In genomic region chr1:160774886-160775719, GRCh38 we compare ENCODE assay signal across 23 cellular contexts. TPM values are rescaled to one million over a fixed set of nuclear protein-coding genes. Genes with fewer than 3 reads are reported as not detected.
DNase-seq lines count a peak whose midpoint lies in the region; ATAC-seq and TF ChIP-seq lines count a peak whose summit lies in the region.
"Had no signal": no experiment of that assay in that cellular context is flagged by ENCODE, and none has a peak within 500 bp of the region (broad histone marks: within the 10 kb centered on the region; RNA-seq: fewer than 3 reads in every experiment).

No MANE protein-coding gene starts in this region.

- H3K4me1 Mint-ChIP-seq in T-helper 2 cell treated with Interferon-gamma antibody and Interleukin-4, amounts not matched to agents 5 μg/mL and 100 μg/mL, for 36 hours (ENCODE audit: low read depth) = peaks cover 19% of the 10 kb centered on the region
- H3K4me1 Mint-ChIP-seq in activated CD8-positive, alpha-beta T cell treated with anti-CD3 and anti-CD28 coated beads for 36 hours (ENCODE audit: low read depth) = peaks cover 62% of the 10 kb centered on the region
- H3K4me1 Mint-ChIP-seq in naive B cell = peaks cover 32 to 51% (median 43%) of the 10 kb centered on the region in 3 donors

- H3K27ac Mint-ChIP-seq in T-helper 2 cell treated with Interferon-gamma antibody and Interleukin-4, amounts not matched to agents 5 μg/mL and 100 μg/mL, for 36 hours = peak overlapping the region; percentile 39
- H3K27ac Mint-ChIP-seq in activated CD8-positive, alpha-beta T cell treated with anti-CD3 and anti-CD28 coated beads for 36 hours = peak overlapping the region; percentile 69
- H3K27ac Mint-ChIP-seq in naive B cell = peak overlapping the region; percentile 24 to 98 (median 87)
- H3K27ac Mint-ChIP-seq: endodermal cell had no signal

- H3K4me3 Mint-ChIP-seq in T-helper 2 cell treated with Interferon-gamma antibody and Interleukin-4, amounts not matched to agents 5 μg/mL and 100 μg/mL, for 36 hours = no peak overlapping the region
- peak overlapping the region; percentile 1 for H3K4me3 Mint-ChIP-seq in activated CD8-positive, alpha-beta T cell treated with anti-CD3 and anti-CD28 coated beads for 36 hours
- H3K4me3 Mint-ChIP-seq in naive B cell = peak overlapping the region in 2 of 8 donors; percentile 21 to 78
- H3K4me3 Mint-ChIP-seq: CD4-positive, alpha-beta memory T cell; endodermal cell had no signal

- H3K36me3 ChIP-seq in BLaER1 treated with 17β-estradiol and CSF1 and Interleukin-3, amounts not matched to agents 10 nM and 100 nM = no peaks in the 10 kb centered on the region

- peak; percentile 78 for ATAC-seq in activated CD8-positive, alpha-beta T cell treated with anti-CD3 and anti-CD28 coated beads for 36 hours
- no peak for ATAC-seq in naive B cell (ENCODE audit: low read depth in 2 of 2)
- ATAC-seq: A549, mucosa of descending colon had no signal

- CTCF ChIA-PET in activated CD8-positive, alpha-beta T cell treated with anti-CD3 and anti-CD28 coated beads for 36 hours (lab: Charles Lee) = interaction anchor here (0.9 to 11.1 kb wide), 15 partner anchors 7 to 178 kb away, joined by 3 to 186 read pairs (median 29); partner anchors contain the start of genes ITLN2, LY9 and SLAMF7

- H3K9ac ChIP-seq in BLaER1 treated with 17β-estradiol and CSF1 and Interleukin-3, amounts not matched to agents 10 nM and 100 nM = peak overlapping the region in 6 of 11 experiments; percentile 4 to 56 (median 32); a peak in 10 of 22 replicates

- no peaks in the 10 kb centered on the region for H4K20me1 ChIP-seq in BLaER1 treated with 17β-estradiol and CSF1 and Interleukin-3, amounts not matched to agents 10 nM and 100 nM

- no peak for TF ChIP-seq CTCF in activated CD8-positive, alpha-beta T cell treated with anti-CD3 and anti-CD28 coated beads for 36 hours (IDR thresholded peaks at IDR 0.05)

- H3K4me2 ChIP-seq in BLaER1 treated with 17β-estradiol and CSF1 and Interleukin-3, amounts not matched to agents 10 nM and 100 nM = peak overlapping the region; percentile 49 to 89 (median 72)
- H3K4me2 ChIP-seq: A549 had no signal

- H3K27ac ChIP-seq in BLaER1 treated with 17β-estradiol and CSF1 and Interleukin-3, amounts not matched to agents 10 nM and 100 nM = peak overlapping the region in 9 of 11 experiments; percentile 6 to 76 (median 67); a peak in 16 of 22 replicates
- H3K27ac ChIP-seq: A549, HL-60 had no signal

- H3K4me3 ChIP-seq in BLaER1 treated with 17β-estradiol and CSF1 and Interleukin-3, amounts not matched to agents 10 nM and 100 nM = peak overlapping the region in 2 of 10 experiments; percentile 3 to 26; a peak in 3 of 20 replicates
- H3K4me3 ChIP-seq: A549, mucosa of descending colon had no signal

- no peak for DNase-seq in T-helper 2 cell treated with Interferon-gamma antibody and Interleukin-4, amounts not matched to agents 5 μg/mL and 100 μg/mL, for 36 hours (ENCODE audit: low spot score)
- DNase-seq in T-helper 2 cell (no peak), naive B cell (no peak), SHP77 treated with DMSO at 0.1 percent for 48 hours (lab: John Stamatoyannopoulos, UW) (no peak), DMS79 (lab: John Stamatoyannopoulos, UW) (no peak)
- peak; percentile 59 for DNase-seq in activated CD8-positive, alpha-beta T cell treated with anti-CD3 and anti-CD28 coated beads for 36 hours
- no peak for DNase-seq in activated CD4-positive, CD25-positive, alpha-beta regulatory T cell (lab: John Stamatoyannopoulos, UW)
- DNase-seq: anterior cingulate cortex; CD4-positive, alpha-beta memory T cell; EL; endodermal cell; hippocampal formation; KG1; mucosa of descending colon; NCI-H1105; RPMI8226; stimulated activated CD4-positive, alpha-beta T cell treated with anti-CD3 and anti-CD28 coated beads, Interleukin-4, amount 100 ng/mL, for 1 hour; trophoblast cell had no signal

- no peaks in the 10 kb centered on the region for H3K9me3 Mint-ChIP-seq in T-helper 2 cell treated with Interferon-gamma antibody and Interleukin-4, amounts not matched to agents 5 μg/mL and 100 μg/mL, for 36 hours
- H3K9me3 Mint-ChIP-seq in activated CD8-positive, alpha-beta T cell treated with anti-CD3 and anti-CD28 coated beads for 36 hours = no peaks in the 10 kb centered on the region
- H3K9me3 Mint-ChIP-seq in naive B cell = peaks cover 0 to 2% (median 0%) of the 10 kb centered on the region in 7 donors
- H3K9me3 Mint-ChIP-seq: CD4-positive, alpha-beta memory T cell had no signal

- H3K36me3 Mint-ChIP-seq in T-helper 2 cell treated with Interferon-gamma antibody and Interleukin-4, amounts not matched to agents 5 μg/mL and 100 μg/mL, for 36 hours (ENCODE audit: low read depth) = no peaks in the 10 kb centered on the region
- H3K36me3 Mint-ChIP-seq in activated CD8-positive, alpha-beta T cell treated with anti-CD3 and anti-CD28 coated beads for 36 hours (ENCODE audit: low read depth) = no peaks in the 10 kb centered on the region
- peaks cover 0 to 26% of the 10 kb centered on the region in 2 donors for H3K36me3 Mint-ChIP-seq in naive B cell
- H3K36me3 Mint-ChIP-seq: CD4-positive, alpha-beta memory T cell had no signal

- intact Hi-C loops in activated CD8-positive, alpha-beta T cell treated with anti-CD3 and anti-CD28 coated beads for 36 hours (cut with micrococcal nuclease) = loop anchor here (5.0 kb wide), 2 partner anchors 37 to 177 kb away; partner anchors contain the start of gene ITLN2

- no peaks in the 10 kb centered on the region for H3K9me3 ChIP-seq in BLaER1 treated with 17β-estradiol and CSF1 and Interleukin-3, amounts not matched to agents 10 nM and 100 nM (replicated peaks in 1 of 11)
- H3K9me3 ChIP-seq: A549, mucosa of descending colon had no signal

- H3K4me1 ChIP-seq in BLaER1 treated with 17β-estradiol and CSF1 and Interleukin-3, amounts not matched to agents 10 nM and 100 nM = peaks cover 24 to 50% (median 37%) of the 10 kb centered on the region in 10 experiments
- H3K4me1 ChIP-seq: A549 had no signal

- POLR2A ChIA-PET in activated CD8-positive, alpha-beta T cell treated with anti-CD3 and anti-CD28 coated beads for 36 hours (lab: Charles Lee) = interaction anchor here (0.6 to 2.2 kb wide), 9 partner anchors 9 to 62 kb away, joined by 3 to 9 read pairs (median 3); partner anchors contain the start of gene LY9

- H3K27me3 Mint-ChIP-seq in T-helper 2 cell treated with Interferon-gamma antibody and Interleukin-4, amounts not matched to agents 5 μg/mL and 100 μg/mL, for 36 hours (ENCODE audit: low read depth) = no peaks in the 10 kb centered on the region
- H3K27me3 Mint-ChIP-seq in activated CD8-positive, alpha-beta T cell treated with anti-CD3 and anti-CD28 coated beads for 36 hours = no peaks in the 10 kb centered on the region
- no peaks in the 10 kb centered on the region for H3K27me3 Mint-ChIP-seq in naive B cell

- no peaks in the 10 kb centered on the region for H3K27me3 ChIP-seq in BLaER1 treated with 17β-estradiol and CSF1 and Interleukin-3, amounts not matched to agents 10 nM and 100 nM

RNA-seq across cellular contexts. Expression of gene LY9, which starts 20.9 kb away (rescaled TPM):
- total RNA-seq in activated CD8-positive, alpha-beta T cell treated with anti-CD3 and anti-CD28 coated beads for 36 hours = 10 to 100 TPM; 19.1 to 19.5 TPM
- 100 to 1,000 TPM; 143 to 230 (median 167) TPM for polyA plus RNA-seq in naive B cell (ENCODE audit: low read depth in 6 of 6)
- total RNA-seq: chondrocyte, endodermal cell, osteoblast had no signal

RNA-seq across cellular contexts. Expression of gene SLAMF7, which starts 36.1 kb away (rescaled TPM):
- total RNA-seq in activated CD8-positive, alpha-beta T cell treated with anti-CD3 and anti-CD28 coated beads for 36 hours = 10 to 100 TPM; 90.0 to 93.5 TPM
- 1 to 10 TPM in 5 of 6 donors, not detected in 1; 1.2 to 5.3 (median 3.0) TPM for polyA plus RNA-seq in naive B cell (ENCODE audit: low read depth in 6 of 6)
- total RNA-seq: chondrocyte, endodermal cell, osteoblast had no signal
